13 cellular contexts compared by ENCODE assay signal in the genomic region with DNA sequence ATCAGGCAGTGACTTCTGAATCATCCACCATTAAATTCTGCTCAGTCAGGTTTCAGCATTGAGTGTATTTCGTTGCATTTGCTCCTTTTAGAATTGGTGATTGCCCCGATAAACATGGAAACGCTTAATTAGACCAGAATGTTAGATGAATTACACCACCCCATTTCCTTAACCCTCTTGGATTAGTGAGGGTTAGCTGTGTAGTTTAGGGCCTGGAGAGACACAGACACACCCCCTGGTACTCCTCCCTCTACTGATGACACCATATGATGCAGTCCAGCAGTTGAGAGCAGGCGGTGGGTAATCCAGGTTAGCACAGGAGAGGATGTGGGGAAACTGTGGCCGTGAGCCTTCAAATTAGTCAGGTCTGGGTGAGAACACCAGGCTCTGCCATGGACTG.
"Had no signal": no experiment of that assay in that cellular context is flagged by ENCODE, and none has a peak within 500 bp of the region (broad histone marks: within the 10 kb centered on the region; RNA-seq: fewer than 3 reads in every experiment).

No MANE protein-coding gene starts in this region.

- H3K27ac Mint-ChIP-seq: neural progenitor cell had no signal

- H3K27ac ChIP-seq: gastroesophageal sphincter, left ventricle myocardium inferior, neural progenitor cell, ovary, stomach, vagina had no signal

- H3K4me3 Mint-ChIP-seq: neural progenitor cell had no signal

- H3K36me3 ChIP-seq: gastroesophageal sphincter, left ventricle myocardium inferior, neural progenitor cell, ovary, stomach, vagina had no signal

- DNase-seq: activated CD8-positive, alpha-beta memory T cell treated with anti-CD3 and anti-CD28 coated beads for 24 hours; activated effector memory CD4-positive, alpha-beta T cell treated with anti-CD3 and anti-CD28 coated beads, Interleukin-2, amount 50 U/mL, for 16 hours; cortex of kidney; effector CD8-positive, alpha-beta T cell; left ventricle myocardium inferior; mesendoderm; ovary; stimulated activated CD4-positive, alpha-beta T cell treated with anti-CD3 and anti-CD28 coated beads, Interleukin-4, amount 100 ng/mL, for 1 hour; stimulated activated CD8-positive, alpha-beta memory T cell treated with anti-CD3 and anti-CD28 coated beads, Interleukin-4, amount 100 ng/mL, for 48 hours; stomach had no signal

- H3K9ac ChIP-seq: neural progenitor cell had no signal

- H3K4me1 ChIP-seq: gastroesophageal sphincter had no signal

- ATAC-seq: gastroesophageal sphincter had no signal

- H3K27me3 ChIP-seq: neural progenitor cell, ovary, vagina had no signal

- H3K4me2 ChIP-seq: neural progenitor cell had no signal

- H3K9me3 Mint-ChIP-seq: neural progenitor cell had no signal

- H3K4me3 ChIP-seq: gastroesophageal sphincter, left ventricle myocardium inferior, neural progenitor cell, ovary, stomach, vagina had no signal

- H2AFZ ChIP-seq: neural progenitor cell had no signal

- H3K36me3 Mint-ChIP-seq: neural progenitor cell had no signal

- H3K9me3 ChIP-seq: gastroesophageal sphincter, left ventricle myocardium inferior, ovary, stomach, vagina had no signal
